In the genomic region with DNA sequence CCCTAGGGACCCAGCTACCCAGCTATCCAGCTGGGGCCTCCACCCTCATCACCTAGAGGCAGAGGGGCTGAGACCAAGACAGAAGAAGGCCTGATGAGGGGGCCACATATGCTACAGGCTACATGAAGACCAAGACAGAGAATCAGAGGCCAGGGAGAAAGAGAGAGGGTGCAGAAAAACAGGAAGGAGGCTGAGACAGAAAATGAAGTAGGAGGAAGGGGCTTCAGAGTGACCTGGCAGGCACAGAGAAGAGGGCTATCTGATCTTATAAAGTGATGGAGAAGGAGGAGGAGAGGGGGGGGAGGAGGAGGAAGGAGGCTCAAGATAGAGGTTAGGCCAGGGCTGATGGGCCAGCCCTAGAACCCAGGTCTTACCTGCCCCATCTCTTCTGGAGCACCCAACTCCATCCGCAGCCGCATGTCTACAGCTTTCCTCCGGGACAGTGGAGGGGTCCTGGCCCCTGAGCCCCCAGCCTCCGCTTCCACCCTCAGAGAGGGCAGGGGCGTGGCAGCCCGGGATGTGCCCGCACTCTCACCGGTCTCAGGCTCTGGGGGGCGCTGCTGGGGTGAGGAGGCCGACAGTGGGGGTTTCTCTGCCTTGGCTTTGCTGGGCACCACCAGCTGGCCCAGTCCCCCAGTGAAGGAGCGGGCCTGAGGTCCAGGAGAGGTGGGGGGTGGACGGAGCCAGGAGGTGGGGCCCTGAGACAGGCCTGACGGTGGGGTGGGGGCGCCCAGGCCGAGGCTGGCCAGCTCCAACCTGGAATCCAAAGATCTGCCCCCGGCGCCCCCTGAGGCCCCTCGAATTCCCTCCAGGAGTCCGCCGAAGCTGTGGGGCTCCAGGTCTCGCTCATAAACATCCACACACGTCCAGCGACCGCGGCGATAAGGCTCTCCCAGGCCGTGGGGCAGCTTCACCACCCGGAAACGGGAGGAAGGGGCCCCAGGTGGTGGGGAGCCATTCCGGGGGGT, we compare ENCODE assay signal across 9 cellular contexts. TPM values are rescaled to one million over a fixed set of nuclear protein-coding genes. Genes with fewer than 3 reads are reported as not detected.
A peak's percentile ranks its signal among the peaks of the same experiment; 100 is the strongest.
DNase-seq lines count a peak whose midpoint lies in the region; ATAC-seq and TF ChIP-seq lines count a peak whose summit lies in the region.
"Had no signal": no experiment of that assay in that cellular context is flagged by ENCODE, and none has a peak within 500 bp of the region (broad histone marks: within the 10 kb centered on the region; RNA-seq: fewer than 3 reads in every experiment).

No MANE protein-coding gene starts in this region.

- H2AFZ ChIP-seq in neural cell (ENCODE audit: low read depth, low read length), result no peak overlapping the region

- H3K9ac ChIP-seq in neural cell (ENCODE audit: low read length), result no peak overlapping the region

- no peak overlapping the region for H3K4me2 ChIP-seq in neural cell (ENCODE audit: low read length)

- H3K79me2 ChIP-seq in neural cell (replicated peaks; ENCODE audit: insufficient read depth, low read length), result no peaks in the 10 kb centered on the region

- no peaks in the 10 kb centered on the region for H3K27me3 Mint-ChIP-seq in T-helper 17 cell

- no peaks in the 10 kb centered on the region for H3K9me2 ChIP-seq in neural cell (ENCODE audit: insufficient read depth, low read length)

- no peaks in the 10 kb centered on the region for H4K20me1 ChIP-seq in neural cell (ENCODE audit: insufficient read depth)

- DNase-seq in GM12865 (ENCODE audit: low read depth), result peak; percentile 35
- peak in 1 of 3 donors; percentile 26 for DNase-seq in T-helper 17 cell
- DNase-seq in effector CD4-positive, alpha-beta T cell, result peak; percentile 31
- DNase-seq in NCI-H187 treated with DMSO at 0.1 percent for 48 hours (lab: John Stamatoyannopoulos, UW), result no peak
- no peak for DNase-seq in epidermal melanocyte (ENCODE audit: insufficient read length, low spot score)
- DNase-seq in NCI-H1092 (lab: John Stamatoyannopoulos, UW), result no peak

- H3F3A ChIP-seq in neural cell (ENCODE audit: insufficient read depth, low read length, poor library complexity, severe bottlenecking), result no peaks in the 10 kb centered on the region

- H3K4me3 Mint-ChIP-seq in T-helper 17 cell, result peak overlapping the region; percentile 97

- no peaks in the 10 kb centered on the region for H3K27me3 ChIP-seq in neural cell (ENCODE audit: insufficient read depth, low read depth, low read length)

- H3K27ac ChIP-seq in neural cell (ENCODE audit: low read length), result no peak overlapping the region

- H3K9me3 ChIP-seq in T-helper 17 cell (ENCODE audit: control insufficient read depth, low read length, poor library complexity, severe bottlenecking) (no peaks in the 10 kb centered on the region), neural cell (ENCODE audit: low read length) (no peaks in the 10 kb centered on the region)

- H3K4me3 ChIP-seq in GM12865 (ENCODE audit: low read depth, low read length), result peak overlapping the region; percentile 64
- H3K4me3 ChIP-seq in neural cell (ENCODE audit: low read length), result peak overlapping the region; percentile 96

- peak; percentile 54 for TF ChIP-seq CTCF in GM12865 (IDR thresholded peaks at IDR 0.05; ENCODE audit: insufficient read depth, low read depth, low read length, missing control alignments)
- no peak for TF ChIP-seq CTCF in neural cell (IDR thresholded peaks at IDR 0.05; ENCODE audit: poor library complexity, severe bottlenecking)

- no peak for TF ChIP-seq EP300 in neural cell (conservative IDR thresholded peaks at IDR 0.05; ENCODE audit: poor library complexity, severe bottlenecking)

- H3K27ac Mint-ChIP-seq in T-helper 17 cell, result peak overlapping the region; percentile 89

- H3K4me1 Mint-ChIP-seq in T-helper 17 cell, result peaks cover 37% of the 10 kb centered on the region

- TF ChIP-seq RAD21 in neural cell (conservative IDR thresholded peaks at IDR 0.05), result no peak

- H3K36me3 ChIP-seq in neural cell (ENCODE audit: insufficient read depth, low read length), result no peaks in the 10 kb centered on the region

- H3K36me3 Mint-ChIP-seq in T-helper 17 cell (ENCODE audit: low read depth), result peaks cover 10% of the 10 kb centered on the region

- no peak for ATAC-seq in T-helper 17 cell
- no peak for ATAC-seq in GM21367 (IDR thresholded peaks at IDR 0.05; ENCODE audit: unreplicated experiment)

TF ChIP-seq in neural cell, 6 proteins besides CTCF, POLR2A, EP300 and RAD21:
- TF ChIP-seq SMC3 (conservative IDR thresholded peaks at IDR 0.05; ENCODE audit: poor library complexity), result no peak
- TF ChIP-seq EZH2 (IDR thresholded peaks at IDR 0.05; ENCODE audit: borderline replicate concordance, insufficient read depth, low read length, poor library complexity, severe bottlenecking), result no peak
- no peak for TF ChIP-seq POLR2AphosphoS5 (IDR thresholded peaks at IDR 0.05)

RNA-seq across cellular contexts. Expression of gene TSC22D4, which starts 1.8 kb away (rescaled TPM):
- total RNA-seq in T-helper 17 cell, result 100 to 1,000 TPM in 1 of 2 donors, 10 to 100 TPM in 1; 94.7 to 104 TPM
- polyA plus RNA-seq in neural cell, result 2.1 and 3.7 TPM in 2 replicates
- polyA minus RNA-seq in neural cell, result 4.6 and 5.6 TPM in 2 replicates

RNA-seq across cellular contexts. Expression of gene NYAP1, which starts 6.5 kb away (rescaled TPM):
- 1 to 10 TPM; 1.3 TPM for total RNA-seq in T-helper 17 cell
- 70.1 and 86.6 TPM in 2 replicates for polyA plus RNA-seq in neural cell
- polyA minus RNA-seq in neural cell, result 53.9 and 71.1 TPM in 2 replicates
- total RNA-seq: T-helper 2 cell treated with Interferon-gamma antibody and Interleukin-4, amounts not matched to agents 100 ng/mL and 5 ng/mL, for 36 hours had no signal

RNA-seq across cellular contexts. Expression of gene SPACDR, which starts 13.1 kb away (rescaled TPM):
- total RNA-seq in T-helper 17 cell, result 1 to 10 TPM; 1.4 to 1.7 TPM
- polyA plus RNA-seq in neural cell, result not detected in 2 replicates
- polyA minus RNA-seq in neural cell, result not detected in 2 replicates

RNA-seq across cellular contexts. Expression of gene PPP1R35, which starts 40.9 kb away (rescaled TPM):
- 10 to 100 TPM; 45.2 to 48.1 TPM for total RNA-seq in T-helper 17 cell
- 24.0 and 33.8 TPM in 2 replicates for polyA plus RNA-seq in neural cell
- 8.1 and 9.7 TPM in 2 replicates for polyA minus RNA-seq in neural cell

RNA-seq across cellular contexts. Expression of gene MEPCE, which starts 47.6 kb away (rescaled TPM):
- 10 to 100 TPM; 66.1 to 66.8 TPM for total RNA-seq in T-helper 17 cell
- polyA plus RNA-seq in neural cell, result 12.1 and 15.0 TPM in 2 replicates
- polyA minus RNA-seq in neural cell, result 27.7 and 35.8 TPM in 2 replicates

Comparison
In these comparisons a context has a peak if more than half of its experiments do, and no peak if none do; other contexts are left out.
1. DNase-seq: peak in GM12865 (single experiment) and effector CD4-positive, alpha-beta T cell (single experiment); none in NCI-H187 treated with DMSO at 0.1 percent for 48 hours (single experiment), epidermal melanocyte (single experiment) and NCI-H1092 (single experiment).